ENCODE assay signal across 18 cellular contexts in the genomic region with DNA sequence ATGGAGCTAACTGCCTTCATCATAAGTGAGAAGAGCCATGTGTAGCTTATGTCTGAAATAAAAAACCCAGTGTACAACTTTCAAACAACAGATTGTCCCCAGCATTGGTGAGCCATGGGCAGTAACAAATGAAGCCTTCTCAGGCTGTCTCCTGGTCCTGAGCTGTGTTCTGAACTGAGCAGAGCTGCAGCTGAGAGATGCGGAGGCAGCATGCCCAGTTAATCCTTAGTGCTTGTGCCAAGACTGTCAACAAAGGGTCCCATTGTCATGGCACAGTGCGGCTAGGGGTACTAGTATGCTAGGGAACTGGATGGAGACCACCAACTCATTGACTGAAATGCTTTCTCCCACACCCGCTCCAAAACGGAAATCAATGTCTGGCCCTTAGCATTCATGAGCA.
"Had no signal": no experiment of that assay in that cellular context is flagged by ENCODE, and none has a peak within 500 bp of the region (broad histone marks: within the 10 kb centered on the region; RNA-seq: fewer than 3 reads in every experiment).

No MANE protein-coding gene starts in this region.

- ATAC-seq: activated CD4-positive, alpha-beta T cell treated with anti-CD3 and anti-CD28 coated beads for 36 hours; body of pancreas; effector memory CD8-positive, alpha-beta T cell; foreskin keratinocyte; heart left ventricle; mucosa of descending colon; naive thymus-derived CD4-positive, alpha-beta T cell; stimulated activated naive CD8-positive, alpha-beta T cell treated with anti-CD3 and anti-CD28 coated beads, Interleukin-15, Interleukin-2, amounts not matched to agents 100 U/mL and 50 U/mL, for 24 hours; T-helper 17 cell had no signal

- DNase-seq: activated CD4-positive, alpha-beta memory T cell treated with anti-CD3 and anti-CD28 coated beads for 36 hours; activated CD4-positive, alpha-beta T cell treated with anti-CD3 and anti-CD28 coated beads for 36 hours; activated effector memory CD4-positive, alpha-beta T cell treated with Interleukin-2 at 50 U/mL for 16 hours; activated T-cell treated with anti-CD3 and anti-CD28 coated beads, Interleukin-2, amount 50 U/mL, for 24 hours; adrenal gland; body of pancreas; effector memory CD8-positive, alpha-beta T cell; foreskin keratinocyte; heart left ventricle; mucosa of descending colon; naive thymus-derived CD4-positive, alpha-beta T cell; stimulated activated CD4-positive, alpha-beta T cell treated with anti-CD3 and anti-CD28 coated beads, Interleukin-15, amount 100 ng/mL, for 24 hours; stimulated activated CD4-positive, alpha-beta T cell treated with anti-CD3 and anti-CD28 coated beads, Interleukin-4, amount 100 ng/mL, for 4 hours; stimulated activated naive CD8-positive, alpha-beta T cell treated with anti-CD3 and anti-CD28 coated beads, Interleukin-15, Interleukin-2, amounts not matched to agents 100 U/mL and 50 U/mL, for 24 hours; T-helper 17 cell; testis; upper lobe of left lung had no signal

- FAIRE-seq: islet of Langerhans had no signal
